19 cellular contexts compared by ENCODE assay signal in the genomic region with DNA sequence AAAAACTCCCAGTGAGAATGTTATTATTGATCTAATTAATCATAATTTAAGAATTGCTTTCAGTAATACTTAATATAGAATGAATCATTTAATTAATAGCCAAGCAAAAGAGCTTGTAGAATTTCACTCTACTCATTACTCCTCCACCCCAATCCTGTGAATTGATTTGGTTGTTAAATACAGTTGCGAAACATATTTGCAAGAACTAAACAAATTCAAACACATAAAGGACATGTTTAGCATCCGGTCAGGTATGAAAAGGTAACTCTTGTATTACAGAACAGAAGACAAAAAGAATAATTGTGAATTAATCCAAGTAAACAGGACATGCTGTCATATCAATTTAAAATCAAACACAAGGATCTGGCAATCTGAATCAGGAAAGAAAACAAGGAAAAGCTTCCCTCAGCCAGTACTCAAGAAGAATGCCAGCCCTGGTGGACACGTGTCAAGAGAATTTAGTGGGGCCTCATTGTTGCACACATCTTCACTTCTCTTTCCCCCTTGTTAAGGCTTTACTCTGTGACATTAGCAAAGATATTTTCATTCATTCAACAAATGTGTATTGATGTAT.
DNase-seq lines count a peak whose midpoint lies in the region; ATAC-seq, FAIRE-seq and TF ChIP-seq lines count a peak whose summit lies in the region.
"Had no signal": no experiment of that assay in that cellular context is flagged by ENCODE, and none has a peak within 500 bp of the region (broad histone marks: within the 10 kb centered on the region; RNA-seq: fewer than 3 reads in every experiment).

No MANE protein-coding gene starts in this region.

- 85 to 86% methylated on average over 1 to 3 of the region's 3 CpGs for WGBS in endodermal cell (ENCODE audit: insufficient coverage in 1 of 2, insufficient read length in 1 of 2), 2 experiments

- no peak for ATAC-seq in HG02623 (IDR thresholded peaks at IDR 0.05; ENCODE audit: unreplicated experiment)
- ATAC-seq: GM23338, HepG2 had no signal

- H3K9ac ChIP-seq in endodermal cell (ENCODE audit: extremely low read depth, low read length, poor library complexity, severe bottlenecking) = no peak overlapping the region

- no peak for FAIRE-seq in frontal cortex (lab: Jason Lieb, UNC)
- FAIRE-seq: GM18507, HepG2, HTR-8/SVneo had no signal

- H3K27me3 ChIP-seq in endodermal cell (ENCODE audit: control insufficient read depth, insufficient read depth, low read length, poor library complexity, severe bottlenecking) = no peaks in the 10 kb centered on the region

- DNase-seq in DMS53 (lab: John Stamatoyannopoulos, UW) (peak; percentile 7), DMS53 treated with DMSO at 0.1 percent for 48 hours (lab: John Stamatoyannopoulos, UW; ENCODE audit: unreplicated experiment) (no peak), NCI-H69 (lab: John Stamatoyannopoulos, UW) (peak; percentile 11), endodermal cell (no peak), frontal cortex (ENCODE audit: low spot score in 2 of 2) (no peak), dedifferentiated amniotic fluid mesenchymal stem cell (ENCODE audit: extremely low spot score) (no peak)
- no peak for DNase-seq in activated naive CD4-positive, alpha-beta T cell treated with anti-CD3 and anti-CD28 coated beads, Interleukin-2, amount 10 ng/mL, durations not matched to agents 7 days and 5 days
- DNase-seq: 8988T; ACHN; CD4-positive, alpha-beta T cell; DMS153; H7; Karpas-422 had no signal

- no peak overlapping the region for H3K4me3 Mint-ChIP-seq in endodermal cell
- no peak overlapping the region for H3K4me3 Mint-ChIP-seq in activated naive CD4-positive, alpha-beta T cell treated with anti-CD3 and anti-CD28 coated beads, Interleukin-2, amount 10 ng/mL, durations not matched to agents 7 days and 5 days
- H3K4me3 Mint-ChIP-seq: B cell; CD4-positive, alpha-beta T cell; GM23338 had no signal

- H3K27ac ChIP-seq in endodermal cell (ENCODE audit: low read depth, low read length) = no peak overlapping the region

- peaks cover 2% of the 10 kb centered on the region for H3K9me3 Mint-ChIP-seq in endodermal cell
- H3K9me3 Mint-ChIP-seq in activated naive CD4-positive, alpha-beta T cell treated with anti-CD3 and anti-CD28 coated beads, Interleukin-2, amount 10 ng/mL, durations not matched to agents 7 days and 5 days = no peaks in the 10 kb centered on the region
- H3K9me3 Mint-ChIP-seq: GM23338 had no signal

- no peaks in the 10 kb centered on the region for H3K36me3 ChIP-seq in endodermal cell (ENCODE audit: control insufficient read depth, insufficient read depth, low read length)

- H3K4me3 ChIP-seq in endodermal cell (ENCODE audit: low read length) = no peak overlapping the region
- H3K4me3 ChIP-seq: GM23338 had no signal

- peaks cover 36% of the 10 kb centered on the region for H3K4me1 Mint-ChIP-seq in endodermal cell
- H3K4me1 Mint-ChIP-seq in activated naive CD4-positive, alpha-beta T cell treated with anti-CD3 and anti-CD28 coated beads, Interleukin-2, amount 10 ng/mL, durations not matched to agents 7 days and 5 days = no peaks in the 10 kb centered on the region
- H3K4me1 Mint-ChIP-seq: B cell, GM23338 had no signal

- peak overlapping the region; percentile 23 for H3K27ac Mint-ChIP-seq in endodermal cell
- no peak overlapping the region for H3K27ac Mint-ChIP-seq in activated naive CD4-positive, alpha-beta T cell treated with anti-CD3 and anti-CD28 coated beads, Interleukin-2, amount 10 ng/mL, durations not matched to agents 7 days and 5 days
- H3K27ac Mint-ChIP-seq: B cell; CD4-positive, alpha-beta T cell; GM23338 had no signal

- H3K4me1 ChIP-seq in endodermal cell (ENCODE audit: control insufficient read depth, insufficient read depth, low read length) = peaks cover 8% of the 10 kb centered on the region

- no peak for TF ChIP-seq CTCF in endodermal cell (conservative IDR thresholded peaks at IDR 0.05)

- CTCF ChIA-PET in activated naive CD4-positive, alpha-beta T cell treated with anti-CD3 and anti-CD28 coated beads, Interleukin-2, amount 10 ng/mL, durations not matched to agents 7 days and 5 days (lab: Charles Lee) = no interaction called here

- H3K9me3 ChIP-seq in endodermal cell (ENCODE audit: control insufficient read depth, low read length) = no peaks in the 10 kb centered on the region

- no peaks in the 10 kb centered on the region for H3K36me3 Mint-ChIP-seq in endodermal cell (ENCODE audit: low read depth)
- peaks cover 2% of the 10 kb centered on the region for H3K36me3 Mint-ChIP-seq in activated naive CD4-positive, alpha-beta T cell treated with anti-CD3 and anti-CD28 coated beads, Interleukin-2, amount 10 ng/mL, durations not matched to agents 7 days and 5 days

- H3K27me3 Mint-ChIP-seq in endodermal cell (ENCODE audit: insufficient read depth) = peaks cover 5% of the 10 kb centered on the region
- H3K27me3 Mint-ChIP-seq in activated naive CD4-positive, alpha-beta T cell treated with anti-CD3 and anti-CD28 coated beads, Interleukin-2, amount 10 ng/mL, durations not matched to agents 7 days and 5 days = no peaks in the 10 kb centered on the region
- H3K27me3 Mint-ChIP-seq: B cell; CD4-positive, alpha-beta T cell had no signal

Comparison
In these comparisons a context has a peak if more than half of its experiments do, and no peak if none do; other contexts are left out.
1. DNase-seq: peak in DMS53 (single experiment) and NCI-H69 (single experiment); none in DMS53 treated with DMSO at 0.1 percent for 48 hours (single experiment), endodermal cell (single experiment), frontal cortex (0 of 2), activated naive CD4-positive, alpha-beta T cell treated with anti-CD3 and anti-CD28 coated beads, Interleukin-2, amount 10 ng/mL, durations not matched to agents 7 days and 5 days (single experiment) and dedifferentiated amniotic fluid mesenchymal stem cell (single experiment).